Comparison of ENCODE assay signal across 8 cellular contexts in the genomic region with DNA sequence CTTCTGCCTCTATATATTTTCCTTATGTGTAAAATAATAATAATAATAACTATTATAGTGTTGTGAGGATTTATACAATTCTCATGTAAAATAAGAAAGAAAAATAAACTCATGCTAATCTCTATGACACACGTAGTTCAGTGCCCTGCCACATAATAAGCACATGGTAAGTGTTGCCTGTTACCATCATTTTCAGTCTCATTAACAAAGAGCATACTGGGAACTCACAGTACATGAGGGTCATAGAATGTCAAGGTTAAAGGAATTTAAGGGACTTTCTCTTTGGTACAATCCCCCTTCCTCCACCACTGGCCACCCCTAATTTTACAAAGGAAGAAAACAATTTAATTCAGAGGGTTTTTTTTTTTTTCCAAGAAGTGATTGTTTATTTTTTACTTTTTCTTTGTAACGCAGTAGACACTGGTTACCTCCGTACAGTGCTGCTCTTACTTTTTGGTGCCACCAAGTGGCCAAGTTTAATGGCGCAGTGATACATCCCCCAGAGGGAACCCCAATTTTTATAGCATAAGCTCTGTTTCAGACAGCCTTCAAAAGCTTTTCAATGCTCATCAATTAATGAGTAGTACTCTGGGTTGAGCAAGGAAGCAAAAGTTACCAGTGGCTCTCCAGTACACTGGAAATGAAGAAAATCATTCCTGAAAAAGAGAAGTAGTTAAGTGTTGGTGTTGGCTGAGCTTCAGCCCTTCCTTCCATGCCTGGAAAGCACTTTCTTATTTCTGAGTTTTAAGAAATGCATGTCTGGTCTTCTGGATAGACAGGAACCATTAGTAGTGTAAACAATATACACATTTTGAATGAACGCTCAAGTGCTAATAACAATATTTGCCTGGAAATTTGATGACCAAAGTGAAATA.
DNase-seq lines count a peak whose midpoint lies in the region; ATAC-seq, FAIRE-seq and TF ChIP-seq lines count a peak whose summit lies in the region.

No MANE protein-coding gene starts in this region.

- H3F3A ChIP-seq in SU-DHL-6 (ENCODE audit: insufficient read depth), result no peaks in the 10 kb centered on the region

- no peaks in the 10 kb centered on the region for H3K36me3 ChIP-seq in SU-DHL-6 (ENCODE audit: low read length)
- no peaks in the 10 kb centered on the region for H3K36me3 ChIP-seq in ascending aorta

- H3K27ac ChIP-seq in SU-DHL-6 (ENCODE audit: low read depth, low read length), result no peak overlapping the region
- H3K27ac ChIP-seq in ascending aorta, result no peak overlapping the region

- no peaks in the 10 kb centered on the region for H3K79me2 ChIP-seq in SU-DHL-6 (ENCODE audit: insufficient read depth, low read length)

- TF ChIP-seq CTCF in SU-DHL-6 (IDR thresholded peaks at IDR 0.05; ENCODE audit: insufficient read depth, low read length, poor library complexity, severe bottlenecking), result peak; percentile 63
- peak; percentile 29 to 64 (median 47) for TF ChIP-seq CTCF in ascending aorta (IDR thresholded peaks at IDR 0.05)

- FAIRE-seq in islet of Langerhans (lab: Jason Lieb, UNC), result peak; percentile 93

- H3K4me3 ChIP-seq in SU-DHL-6 (ENCODE audit: insufficient read depth, low read length, poor library complexity, severe bottlenecking) (no peak overlapping the region), ascending aorta (no peak overlapping the region)

- intact Hi-C loops in ascending aorta (cut with DNase I), result loop anchor here (2.0 kb wide), 1 partner anchor 375 kb away; no protein-coding TSS in a partner anchor

- no peaks in the 10 kb centered on the region for H3K27me3 ChIP-seq in SU-DHL-6 (ENCODE audit: low read length)
- H3K27me3 ChIP-seq in ascending aorta, result no peaks in the 10 kb centered on the region

- no peaks in the 10 kb centered on the region for H3K9me3 ChIP-seq in SU-DHL-6 (ENCODE audit: insufficient read depth, low read length)
- no peaks in the 10 kb centered on the region for H3K9me3 ChIP-seq in ascending aorta

- DNase-seq in DMS114 treated with DMSO at 0.1 percent for 48 hours (lab: John Stamatoyannopoulos, UW; ENCODE audit: unreplicated experiment), result peak; percentile 22
- DNase-seq in ascending aorta (ENCODE audit: low spot score in 2 of 2), result no peak
- peak; percentile 64 for DNase-seq in stimulated activated CD4-positive, alpha-beta T cell treated with anti-CD3 and anti-CD28 coated beads, Interleukin-4, amount 100 ng/mL, for 24 hours
- DNase-seq in NCI-H2171 treated with DMSO at 0.1 percent for 48 hours (lab: John Stamatoyannopoulos, UW), result no peak

- ATAC-seq in GM19463 (IDR thresholded peaks at IDR 0.05; ENCODE audit: unreplicated experiment) (peak; percentile 96), HG03521 (IDR thresholded peaks at IDR 0.05; ENCODE audit: unreplicated experiment) (peak; percentile 96)

- H3K9me2 ChIP-seq in SU-DHL-6 (replicated peaks; ENCODE audit: insufficient read depth, low read length), result no peaks in the 10 kb centered on the region

- H3K4me1 ChIP-seq in ascending aorta, result no peaks in the 10 kb centered on the region

- H2AFZ ChIP-seq in SU-DHL-6 (ENCODE audit: low read depth, low read length, severe bottlenecking), result no peak overlapping the region

- no peaks in the 10 kb centered on the region for H4K20me1 ChIP-seq in SU-DHL-6 (ENCODE audit: low read depth, low read length)

- H3K9ac ChIP-seq in SU-DHL-6 (ENCODE audit: low read length), result no peak overlapping the region

- no peak overlapping the region for H3K4me2 ChIP-seq in SU-DHL-6 (ENCODE audit: low read depth, low read length, poor library complexity, severe bottlenecking)

Comparison
In these comparisons a context has a peak if more than half of its experiments do, and no peak if none do; other contexts are left out.
1. DNase-seq: peak in DMS114 treated with DMSO at 0.1 percent for 48 hours (single experiment) and stimulated activated CD4-positive, alpha-beta T cell treated with anti-CD3 and anti-CD28 coated beads, Interleukin-4, amount 100 ng/mL, for 24 hours (single experiment); none in ascending aorta (0 of 2) and NCI-H2171 treated with DMSO at 0.1 percent for 48 hours (single experiment).